20 cellular contexts compared by ENCODE assay signal in the genomic region with DNA sequence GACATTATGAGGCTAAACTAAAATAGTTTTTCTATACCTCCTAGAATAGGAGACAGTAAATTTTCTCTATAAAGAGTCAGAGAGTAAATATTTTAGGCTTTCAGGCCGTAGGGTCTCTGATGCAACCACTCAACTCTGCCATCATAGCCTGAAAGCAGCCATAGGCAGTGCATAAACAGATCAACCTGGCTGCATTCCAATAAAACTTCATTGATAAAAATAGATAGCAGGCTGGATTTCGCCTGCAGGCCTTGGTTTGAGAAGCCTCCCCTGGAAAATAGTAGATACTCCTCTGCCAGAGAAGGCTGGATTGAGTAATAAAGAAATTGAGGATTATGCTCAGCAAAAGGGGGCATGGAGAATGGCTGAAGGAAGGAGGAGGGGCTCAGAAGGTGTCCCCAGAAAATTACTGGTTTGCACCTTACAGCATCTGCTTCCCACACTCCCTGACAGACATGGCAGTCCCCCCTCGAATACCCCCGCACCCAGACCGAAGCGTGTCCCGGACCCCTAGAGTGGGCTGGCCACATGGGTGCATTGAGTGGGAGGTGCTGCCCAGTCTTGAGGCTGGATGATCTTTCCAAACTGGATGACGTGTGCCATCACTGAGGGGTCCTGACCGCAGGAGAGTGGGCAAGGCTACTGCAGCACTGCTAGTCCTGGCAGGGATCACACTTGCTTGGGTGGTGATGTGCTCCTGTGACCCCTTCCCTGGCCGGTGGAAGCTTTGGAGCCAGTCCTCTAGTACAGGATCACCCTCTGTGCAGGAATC.
DNase-seq lines count a peak whose midpoint lies in the region; ATAC-seq and TF ChIP-seq lines count a peak whose summit lies in the region.
"Had no signal": no experiment of that assay in that cellular context is flagged by ENCODE, and none has a peak within 500 bp of the region (broad histone marks: within the 10 kb centered on the region; RNA-seq: fewer than 3 reads in every experiment).

No MANE protein-coding gene starts in this region.

- H3K4me3 ChIP-seq in WERI-Rb-1 (ENCODE audit: low read depth, low read length) (no peak overlapping the region), fibroblast of the aortic adventitia (ENCODE audit: low read depth, low read length) (no peak overlapping the region), spleen (no peak overlapping the region)
- H3K4me3 ChIP-seq: BLaER1, Peyer's patch had no signal

- 76 to 86% (median 82%) methylated on average over 9 to 10 of the region's 10 CpGs for WGBS in spleen, 5 donors

- H3K27ac Mint-ChIP-seq in activated CD4-positive, alpha-beta T cell treated with anti-CD3 and anti-CD28 coated beads, Interleukin-2, amount 10 ng/mL, durations not matched to agents 7 days and 5 days = no peak overlapping the region
- H3K27ac Mint-ChIP-seq: CD8-positive, alpha-beta memory T cell had no signal

- TF ChIP-seq POLR2A in spleen (IDR thresholded peaks at IDR 0.05) = no peak

- TF ChIP-seq CTCF in WERI-Rb-1 (IDR thresholded peaks at IDR 0.05; ENCODE audit: low read depth, low read length) (no peak), fibroblast of the aortic adventitia (IDR thresholded peaks at IDR 0.05; ENCODE audit: insufficient read depth, low read length) (no peak), spleen (IDR thresholded peaks at IDR 0.05 in 8 of 11, conservative IDR thresholded peaks at IDR 0.05 in 3 of 11) (no peak)

- no peaks in the 10 kb centered on the region for H3K36me3 Mint-ChIP-seq in activated CD4-positive, alpha-beta T cell treated with anti-CD3 and anti-CD28 coated beads, Interleukin-2, amount 10 ng/mL, durations not matched to agents 7 days and 5 days (ENCODE audit: low read depth)
- H3K36me3 Mint-ChIP-seq: CD8-positive, alpha-beta memory T cell had no signal

- CTCF ChIA-PET in activated CD4-positive, alpha-beta T cell treated with anti-CD3 and anti-CD28 coated beads, Interleukin-2, amount 10 ng/mL, durations not matched to agents 7 days and 5 days (lab: Charles Lee) = interaction anchor here (1.1 to 2.8 kb wide), 2 partner anchors 9 to 10 kb away, joined by 4 to 9 read pairs; no protein-coding TSS in a partner anchor

- H3K9me3 ChIP-seq in WERI-Rb-1 (ENCODE audit: severe bottlenecking) (no peaks in the 10 kb centered on the region), spleen (no peaks in the 10 kb centered on the region)
- H3K9me3 ChIP-seq: BLaER1, Peyer's patch had no signal

- H3K27me3 ChIP-seq in WERI-Rb-1 (ENCODE audit: insufficient read depth, low read depth, severe bottlenecking) = no peaks in the 10 kb centered on the region
- H3K27me3 ChIP-seq in spleen (replicated peaks in 1 of 7) = no peaks in the 10 kb centered on the region
- H3K27me3 ChIP-seq: BLaER1, Peyer's patch had no signal

- H3K4me1 ChIP-seq in spleen = no peaks in the 10 kb centered on the region
- H3K4me1 ChIP-seq: Peyer's patch had no signal

- no peaks in the 10 kb centered on the region for H3K4me1 Mint-ChIP-seq in activated CD4-positive, alpha-beta T cell treated with anti-CD3 and anti-CD28 coated beads, Interleukin-2, amount 10 ng/mL, durations not matched to agents 7 days and 5 days
- H3K4me1 Mint-ChIP-seq: CD8-positive, alpha-beta memory T cell had no signal

- H3K36me3 ChIP-seq in WERI-Rb-1 (no peaks in the 10 kb centered on the region), spleen (no peaks in the 10 kb centered on the region)
- H3K36me3 ChIP-seq: BLaER1, Peyer's patch had no signal

- H3K27me3 Mint-ChIP-seq in activated CD4-positive, alpha-beta T cell treated with anti-CD3 and anti-CD28 coated beads, Interleukin-2, amount 10 ng/mL, durations not matched to agents 7 days and 5 days = no peaks in the 10 kb centered on the region

- DNase-seq in Right ventricle myocardium inferior (ENCODE audit: missing footprints) (peak; percentile 18), left ventricle myocardium superior (no peak), WERI-Rb-1 (no peak), fibroblast of the aortic adventitia (ENCODE audit: low read depth) (peak; percentile 65), spleen (peak; percentile 62)
- no peak for DNase-seq in activated CD4-positive, alpha-beta T cell treated with anti-CD3 and anti-CD28 coated beads, Interleukin-2, amount 10 ng/mL, durations not matched to agents 7 days and 5 days
- DNase-seq: CD8-positive, alpha-beta memory T cell; DND-41; GF-D8; GOT3; KG1; NCI-H1048; NCI-H146; NCI-H2081 treated with DMSO at 0.1 percent for 48 hours; NCI-H446 treated with DMSO at 0.1 percent for 48 hours; NCI-H748 treated with DMSO at 0.1 percent for 48 hours; SIG-M5 had no signal

- POLR2A ChIA-PET in activated CD4-positive, alpha-beta T cell treated with anti-CD3 and anti-CD28 coated beads, Interleukin-2, amount 10 ng/mL, durations not matched to agents 7 days and 5 days (lab: Charles Lee) = no interaction called here

- no peak for ATAC-seq in Right ventricle myocardium inferior
- no peak for ATAC-seq in left ventricle myocardium superior
- no peak for ATAC-seq in GM19463 (IDR thresholded peaks at IDR 0.05; ENCODE audit: unreplicated experiment)

- H3K4me3 Mint-ChIP-seq in activated CD4-positive, alpha-beta T cell treated with anti-CD3 and anti-CD28 coated beads, Interleukin-2, amount 10 ng/mL, durations not matched to agents 7 days and 5 days = no peak overlapping the region
- H3K4me3 Mint-ChIP-seq: CD8-positive, alpha-beta memory T cell had no signal

- peak overlapping the region; percentile 82 for H3K27ac ChIP-seq in WERI-Rb-1
- no peak overlapping the region for H3K27ac ChIP-seq in spleen
- H3K27ac ChIP-seq: BLaER1, Peyer's patch had no signal

- intact Hi-C loops in Right ventricle myocardium inferior (cut with DNase I) (no loop called here), left ventricle myocardium superior (cut with micrococcal nuclease) (no loop called here), spleen (cut with DNase I; ENCODE audit: low total_unique reads) (no loop called here)

- no peaks in the 10 kb centered on the region for H3K9me3 Mint-ChIP-seq in activated CD4-positive, alpha-beta T cell treated with anti-CD3 and anti-CD28 coated beads, Interleukin-2, amount 10 ng/mL, durations not matched to agents 7 days and 5 days

Comparison
In these comparisons a context has a peak if more than half of its experiments do, and no peak if none do; other contexts are left out.
1. DNase-seq: peak in Right ventricle myocardium inferior (single experiment), fibroblast of the aortic adventitia (single experiment) and spleen (single experiment); none in left ventricle myocardium superior (single experiment), WERI-Rb-1 (single experiment) and activated CD4-positive, alpha-beta T cell treated with anti-CD3 and anti-CD28 coated beads, Interleukin-2, amount 10 ng/mL, durations not matched to agents 7 days and 5 days (single experiment).